In genomic region chr3:45647148-45647619, GRCh38 we compare ENCODE assay signal across 9 cellular contexts. TPM values are rescaled to one million over a fixed set of nuclear protein-coding genes. Genes with fewer than 3 reads are reported as not detected.
DNase-seq lines count a peak whose midpoint lies in the region; ATAC-seq, FAIRE-seq and TF ChIP-seq lines count a peak whose summit lies in the region.
"Had no signal": no experiment of that assay in that cellular context is flagged by ENCODE, and none has a peak within 500 bp of the region (broad histone marks: within the 10 kb centered on the region; RNA-seq: fewer than 3 reads in every experiment).

No MANE protein-coding gene starts in this region.

- peak overlapping the region; percentile 59 for H3K4me2 ChIP-seq in skeletal muscle satellite cell (ENCODE audit: low read length)

- no peak for DNase-seq in GM12891 (ENCODE audit: insufficient read length, low spot score)
- DNase-seq in SKM-1 (lab: John Stamatoyannopoulos, UW; ENCODE audit: unreplicated experiment), result peak; percentile 53
- DNase-seq in fibroblast of the conjunctiva (ENCODE audit: low read depth), result peak; percentile 84
- no peak for DNase-seq in amygdala (lab: John Stamatoyannopoulos, UW)
- no peak for DNase-seq in mesenteric fat pad (ENCODE audit: low spot score)
- no peak for DNase-seq in activated effector memory CD4-positive, alpha-beta T cell treated with anti-CD3 and anti-CD28 coated beads, Interleukin-2, amount 50 U/mL, for 16 hours

- no peak for TF ChIP-seq POLR2A in GM12891 (IDR thresholded peaks at IDR 0.05; ENCODE audit: low read depth, low read length)

- no peaks in the 10 kb centered on the region for H3K9me3 ChIP-seq in skeletal muscle satellite cell (replicated peaks; ENCODE audit: low read length)

- no peaks in the 10 kb centered on the region for H3K27me3 ChIP-seq in skeletal muscle satellite cell (ENCODE audit: control insufficient read depth, insufficient read depth, low read length)

- FAIRE-seq in GM12891 (lab: Jason Lieb, UNC), result no peak

- H3K36me3 ChIP-seq in skeletal muscle satellite cell (ENCODE audit: insufficient read depth, low read length), result peaks cover 7% of the 10 kb centered on the region

- peaks cover 54% of the 10 kb centered on the region for H3K4me1 ChIP-seq in skeletal muscle satellite cell (ENCODE audit: control insufficient read depth, insufficient read depth, low read length)

- H3K4me3 ChIP-seq in skeletal muscle satellite cell (ENCODE audit: low read length), result peak overlapping the region; percentile 23
- H3K4me3 ChIP-seq: SK-N-MC had no signal

- H3K9ac ChIP-seq in skeletal muscle satellite cell (ENCODE audit: low read depth, low read length), result peak overlapping the region; percentile 89

- no peak for ATAC-seq in HG02870 (IDR thresholded peaks at IDR 0.05; ENCODE audit: unreplicated experiment)

TF ChIP-seq in GM12891, 5 proteins besides CTCF, POLR2A, EP300 and RAD21:
- no peak for TF ChIP-seq POU2F2 (IDR thresholded peaks at IDR 0.05; ENCODE audit: low read depth, low read length)
- no peak for TF ChIP-seq POLR2AphosphoS5 (IDR thresholded peaks at IDR 0.05; ENCODE audit: low read depth, low read length)
- no peak for TF ChIP-seq PAX5 (IDR thresholded peaks at IDR 0.05; ENCODE audit: insufficient read depth, low read length, severe bottlenecking)
- 0 out of 2 replicates have a peak, but pooled peaks have one; percentile 28 for TF ChIP-seq SPI1 (IDR thresholded peaks at IDR 0.05; ENCODE audit: low read depth, low read length)
- no peak for TF ChIP-seq TAF1 (IDR thresholded peaks at IDR 0.05; ENCODE audit: low read depth, low read length)

RNA-seq across cellular contexts. Expression of gene SACM1L, which starts 42.0 kb away (rescaled TPM):
- polyA plus RNA-seq in GM12891 (2012; ENCODE audit: low read depth, missing spikeins), result 12.0 TPM
- total RNA-seq in skeletal muscle satellite cell (2012; rRNA removed), result 18.6 and 20.0 TPM in 2 replicates
- total RNA-seq in mesenteric fat pad, result 45.1 TPM

RNA-seq across cellular contexts. Expression of gene LIMD1, which starts 52.6 kb away (rescaled TPM):
- 13.0 TPM for polyA plus RNA-seq in GM12891 (2012; ENCODE audit: low read depth, missing spikeins)
- total RNA-seq in skeletal muscle satellite cell (2012; rRNA removed), result 23.8 and 26.4 TPM in 2 replicates
- 26.5 TPM for total RNA-seq in mesenteric fat pad

Comparison
In these comparisons a context has a peak if more than half of its experiments do, and no peak if none do; other contexts are left out.
1. DNase-seq: peak in SKM-1 (single experiment) and fibroblast of the conjunctiva (single experiment); none in GM12891 (single experiment), amygdala (0 of 56), mesenteric fat pad (single experiment) and activated effector memory CD4-positive, alpha-beta T cell treated with anti-CD3 and anti-CD28 coated beads, Interleukin-2, amount 50 U/mL, for 16 hours (single experiment).